24 cellular contexts compared by ENCODE assay signal in genomic region chr13:27504541-27504940, GRCh38.
"Had no signal": no experiment of that assay in that cellular context is flagged by ENCODE, and none has a peak within 500 bp of the region (broad histone marks: within the 10 kb centered on the region; RNA-seq: fewer than 3 reads in every experiment).

No MANE protein-coding gene starts in this region.

- H3K4me1 Mint-ChIP-seq: activated CD4-positive, alpha-beta T cell treated with anti-CD3 and anti-CD28 coated beads, Interleukin-2, amount 10 ng/mL, durations not matched to agents 7 days and 5 days; activated naive CD8-positive, alpha-beta T cell treated with anti-CD3 and anti-CD28 coated beads, Interleukin-2, amount 50 U/mL, for 24 hours; T-cell had no signal

- H3K9me3 Mint-ChIP-seq: activated CD4-positive, alpha-beta memory T cell treated with anti-CD3 and anti-CD28 coated beads for 36 hours; activated CD4-positive, alpha-beta T cell treated with anti-CD3 and anti-CD28 coated beads, Interleukin-2, amount 10 ng/mL, durations not matched to agents 7 days and 5 days; activated naive CD4-positive, alpha-beta T cell treated with anti-CD3 and anti-CD28 coated beads, Interleukin-2, amount 50 U/mL, for 72 hours; activated naive CD8-positive, alpha-beta T cell treated with anti-CD3 and anti-CD28 coated beads, Interleukin-2, amount 50 U/mL, for 24 hours; activated T-cell treated with anti-CD3 and anti-CD28 coated beads, Interleukin-2, amount 50 U/mL, for 4 hours; T-cell had no signal

- H3K27me3 ChIP-seq: ascending aorta, body of pancreas had no signal

- H3K4me1 ChIP-seq: ascending aorta, body of pancreas had no signal

- ATAC-seq: activated naive CD4-positive, alpha-beta T cell treated with anti-CD3 and anti-CD28 coated beads, Interleukin-2, amount 50 U/mL, for 72 hours; activated naive CD8-positive, alpha-beta T cell treated with anti-CD3 and anti-CD28 coated beads, Interleukin-2, amount 50 U/mL, for 24 hours; activated T-cell treated with anti-CD3 and anti-CD28 coated beads, Interleukin-2, amount 50 U/mL, for 4 hours; body of pancreas; K562; PC-3; T-cell had no signal

- H3K27ac Mint-ChIP-seq: activated CD4-positive, alpha-beta memory T cell treated with anti-CD3 and anti-CD28 coated beads for 36 hours; activated CD4-positive, alpha-beta T cell treated with anti-CD3 and anti-CD28 coated beads, Interleukin-2, amount 10 ng/mL, durations not matched to agents 7 days and 5 days; activated naive CD4-positive, alpha-beta T cell treated with anti-CD3 and anti-CD28 coated beads, Interleukin-2, amount 50 U/mL, for 72 hours; activated naive CD8-positive, alpha-beta T cell treated with anti-CD3 and anti-CD28 coated beads, Interleukin-2, amount 50 U/mL, for 24 hours; T-cell had no signal

- H3K36me3 ChIP-seq: ascending aorta had no signal

- H3K36me3 Mint-ChIP-seq: activated CD4-positive, alpha-beta memory T cell treated with anti-CD3 and anti-CD28 coated beads for 36 hours; activated naive CD4-positive, alpha-beta T cell treated with anti-CD3 and anti-CD28 coated beads, Interleukin-2, amount 50 U/mL, for 72 hours; T-cell had no signal

- H3K4me3 ChIP-seq: ascending aorta, body of pancreas, K562, SK-N-MC had no signal

- H3K27me3 Mint-ChIP-seq: activated CD4-positive, alpha-beta memory T cell treated with anti-CD3 and anti-CD28 coated beads for 36 hours; activated naive CD8-positive, alpha-beta T cell treated with anti-CD3 and anti-CD28 coated beads, Interleukin-2, amount 50 U/mL, for 24 hours; T-cell had no signal

- H3K27ac ChIP-seq: ascending aorta, body of pancreas, SK-N-MC, VCaP had no signal

- DNase-seq: activated CD4-positive, alpha-beta memory T cell treated with anti-CD3 and anti-CD28 coated beads for 36 hours; activated CD4-positive, alpha-beta T cell treated with anti-CD3 and anti-CD28 coated beads, Interleukin-2, amount 10 ng/mL, durations not matched to agents 7 days and 5 days; activated CD4-positive, CD25-positive, alpha-beta regulatory T cell; activated CD8-positive, alpha-beta memory T cell treated with anti-CD3 and anti-CD28 coated beads for 24 hours; activated effector memory CD4-positive, alpha-beta T cell treated with anti-CD3 and anti-CD28 coated beads, Interleukin-2, amount 50 U/mL, for 16 hours; activated naive CD4-positive, alpha-beta T cell treated with Interleukin-2 at 50 U/mL for 16 hours; activated naive CD8-positive, alpha-beta T cell treated with anti-CD3 and anti-CD28 coated beads, Interleukin-2, amount 50 U/mL, for 24 hours; activated T-cell treated with anti-CD3 and anti-CD28 coated beads, Interleukin-2, amount 50 U/mL, for 4 hours; amniotic stem cell; body of pancreas; central memory CD4-positive, alpha-beta T cell; Kasumi-1; NCI-H2029; NCI-H345; NCI-H510A; NCI-H526 treated with DMSO at 0.1 percent for 48 hours; PC-3; SIG-M5; T-cell had no signal

- H3K9me3 ChIP-seq: ascending aorta, body of pancreas had no signal

- H3K4me3 Mint-ChIP-seq: activated CD4-positive, alpha-beta memory T cell treated with anti-CD3 and anti-CD28 coated beads for 36 hours; activated CD4-positive, alpha-beta T cell treated with anti-CD3 and anti-CD28 coated beads, Interleukin-2, amount 10 ng/mL, durations not matched to agents 7 days and 5 days; activated naive CD8-positive, alpha-beta T cell treated with anti-CD3 and anti-CD28 coated beads, Interleukin-2, amount 50 U/mL, for 24 hours; activated T-cell treated with anti-CD3 and anti-CD28 coated beads, Interleukin-2, amount 50 U/mL, for 4 hours; T-cell had no signal
